1 cellular context compared by ENCODE assay signal in genomic region chr14:21215879-21216251, GRCh38.
TF ChIP-seq lines count a peak whose summit lies in the region.

No MANE protein-coding gene starts in this region.

TF ChIP-seq in HepG2, 621 proteins besides CTCF, POLR2A, EP300 and RAD21 (continued from another document):
- TF ChIP-seq, protein P1, sequence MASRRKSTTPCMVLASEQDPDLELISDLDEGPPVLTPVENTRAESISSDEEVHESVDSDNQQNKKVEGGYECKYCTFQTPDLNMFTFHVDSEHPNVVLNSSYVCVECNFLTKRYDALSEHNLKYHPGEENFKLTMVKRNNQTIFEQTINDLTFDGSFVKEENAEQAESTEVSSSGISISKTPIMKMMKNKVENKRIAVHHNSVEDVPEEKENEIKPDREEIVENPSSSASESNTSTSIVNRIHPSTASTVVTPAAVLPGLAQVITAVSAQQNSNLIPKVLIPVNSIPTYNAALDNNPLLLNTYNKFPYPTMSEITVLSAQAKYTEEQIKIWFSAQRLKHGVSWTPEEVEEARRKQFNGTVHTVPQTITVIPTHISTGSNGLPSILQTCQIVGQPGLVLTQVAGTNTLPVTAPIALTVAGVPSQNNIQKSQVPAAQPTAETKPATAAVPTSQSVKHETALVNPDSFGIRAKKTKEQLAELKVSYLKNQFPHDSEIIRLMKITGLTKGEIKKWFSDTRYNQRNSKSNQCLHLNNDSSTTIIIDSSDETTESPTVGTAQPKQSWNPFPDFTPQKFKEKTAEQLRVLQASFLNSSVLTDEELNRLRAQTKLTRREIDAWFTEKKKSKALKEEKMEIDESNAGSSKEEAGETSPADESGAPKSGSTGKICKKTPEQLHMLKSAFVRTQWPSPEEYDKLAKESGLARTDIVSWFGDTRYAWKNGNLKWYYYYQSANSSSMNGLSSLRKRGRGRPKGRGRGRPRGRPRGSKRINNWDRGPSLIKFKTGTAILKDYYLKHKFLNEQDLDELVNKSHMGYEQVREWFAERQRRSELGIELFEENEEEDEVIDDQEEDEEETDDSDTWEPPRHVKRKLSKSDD (CRISPR knock-in tag; IDR thresholded peaks at IDR 0.05; ENCODE audit: low read depth): no peak
